ENCODE assay signal across 10 cellular contexts in genomic region chr12:22658214-22658613, GRCh38. TPM values are rescaled to one million over a fixed set of nuclear protein-coding genes. Genes with fewer than 3 reads are reported as not detected.
DNase-seq lines count a peak whose midpoint lies in the region; ATAC-seq, FAIRE-seq and TF ChIP-seq lines count a peak whose summit lies in the region.
"Had no signal": no experiment of that assay in that cellular context is flagged by ENCODE, and none has a peak within 500 bp of the region (broad histone marks: within the 10 kb centered on the region; RNA-seq: fewer than 3 reads in every experiment).

No MANE protein-coding gene starts in this region.

- intact Hi-C loops in kidney (cut with DNase I): no loop called here

- H3K4me1 Mint-ChIP-seq in activated naive CD8-positive, alpha-beta T cell treated with anti-CD3 and anti-CD28 coated beads, Interleukin-2, amount 10 ng/mL, durations not matched to agents 7 days and 5 days: peaks cover 3% of the 10 kb centered on the region
- H3K4me1 Mint-ChIP-seq in memory B cell: peaks cover 5% of the 10 kb centered on the region

- H3K36me3 Mint-ChIP-seq in activated naive CD8-positive, alpha-beta T cell treated with anti-CD3 and anti-CD28 coated beads, Interleukin-2, amount 10 ng/mL, durations not matched to agents 7 days and 5 days: peaks cover 21% of the 10 kb centered on the region
- H3K36me3 Mint-ChIP-seq in memory B cell: peaks cover 16% of the 10 kb centered on the region

- no peak overlapping the region for H3K4me3 Mint-ChIP-seq in activated naive CD8-positive, alpha-beta T cell treated with anti-CD3 and anti-CD28 coated beads, Interleukin-2, amount 10 ng/mL, durations not matched to agents 7 days and 5 days
- H3K4me3 Mint-ChIP-seq in memory B cell: no peak overlapping the region

- H3K9ac ChIP-seq in kidney (ENCODE audit: low read length in 2 of 2): no peak overlapping the region

- CTCF ChIA-PET in BJ (lab: Yijun Ruan, JAX): no interaction called here

- H3K4me3 ChIP-seq in BJ (ENCODE audit: low read depth, low read length) (no peak overlapping the region), kidney (ENCODE audit: low read length in 2 of 2) (no peak overlapping the region)
- H3K4me3 ChIP-seq: upper lobe of left lung had no signal

- peak overlapping the region; percentile 7 for H3K27ac Mint-ChIP-seq in activated naive CD8-positive, alpha-beta T cell treated with anti-CD3 and anti-CD28 coated beads, Interleukin-2, amount 10 ng/mL, durations not matched to agents 7 days and 5 days
- peak overlapping the region; percentile 39 for H3K27ac Mint-ChIP-seq in memory B cell

- ATAC-seq in activated naive CD8-positive, alpha-beta T cell treated with anti-CD3 and anti-CD28 coated beads, Interleukin-2, amount 10 ng/mL, durations not matched to agents 7 days and 5 days (ENCODE audit: low read depth): no peak
- ATAC-seq in memory B cell (ENCODE audit: low read depth) (no peak), HG03354 (IDR thresholded peaks at IDR 0.05; ENCODE audit: poor library complexity, severe bottlenecking, unreplicated experiment) (no peak), GM18873 (IDR thresholded peaks at IDR 0.05; ENCODE audit: low FRiP score, unreplicated experiment) (no peak), HG02798 (IDR thresholded peaks at IDR 0.05; ENCODE audit: poor library complexity, unreplicated experiment) (no peak)

- no peaks in the 10 kb centered on the region for H3K4me1 ChIP-seq in kidney (ENCODE audit: control insufficient read depth in 1 of 2, insufficient read depth in 1 of 2, low read depth in 1 of 2, low read length in 2 of 2)

- TF ChIP-seq POLR2A in H54 (IDR thresholded peaks at IDR 0.05; ENCODE audit: low read depth, low read length): no peak

- POLR2A ChIA-PET in BJ (lab: Charles Lee): no interaction called here
- POLR2A ChIA-PET in activated naive CD8-positive, alpha-beta T cell treated with anti-CD3 and anti-CD28 coated beads, Interleukin-2, amount 10 ng/mL, durations not matched to agents 7 days and 5 days (lab: Charles Lee): no interaction called here

- H3K36me3 ChIP-seq in BJ (ENCODE audit: control insufficient read depth, insufficient read depth, low read length) (no peaks in the 10 kb centered on the region), kidney (ENCODE audit: control insufficient read depth in 1 of 2, insufficient read depth in 2 of 2, low read length in 2 of 2) (peaks cover 0 to 2% of the 10 kb centered on the region in 2 donors)

- H3K27me3 Mint-ChIP-seq in activated naive CD8-positive, alpha-beta T cell treated with anti-CD3 and anti-CD28 coated beads, Interleukin-2, amount 10 ng/mL, durations not matched to agents 7 days and 5 days: no peaks in the 10 kb centered on the region
- no peaks in the 10 kb centered on the region for H3K27me3 Mint-ChIP-seq in memory B cell

- H3K27ac ChIP-seq in kidney (ENCODE audit: low read depth in 2 of 2, low read length in 2 of 2): no peak overlapping the region
- H3K27ac ChIP-seq: upper lobe of left lung had no signal

- H3K9me3 Mint-ChIP-seq in activated naive CD8-positive, alpha-beta T cell treated with anti-CD3 and anti-CD28 coated beads, Interleukin-2, amount 10 ng/mL, durations not matched to agents 7 days and 5 days: no peaks in the 10 kb centered on the region
- H3K9me3 Mint-ChIP-seq in memory B cell: no peaks in the 10 kb centered on the region

- FAIRE-seq in H54 (lab: Jason Lieb, UNC) (peak; percentile 97), kidney (lab: Jason Lieb, UNC) (no peak)

- H3K27me3 ChIP-seq in BJ (ENCODE audit: control insufficient read depth, insufficient read depth, low read length): no peaks in the 10 kb centered on the region
- H3K27me3 ChIP-seq: upper lobe of left lung had no signal

- peak; percentile 17 for DNase-seq in BJ (ENCODE audit: low read depth)
- peak; percentile 19 for DNase-seq in H54 (ENCODE audit: insufficient read length, low spot score)
- DNase-seq in activated naive CD8-positive, alpha-beta T cell treated with anti-CD3 and anti-CD28 coated beads, Interleukin-2, amount 10 ng/mL, durations not matched to agents 7 days and 5 days: no peak
- DNase-seq in memory B cell (ENCODE audit: low spot score in 2 of 2): no peak
- no peak for DNase-seq in kidney
- DNase-seq: mesendoderm, upper lobe of left lung had no signal

- H3K9me3 ChIP-seq in kidney (ENCODE audit: control insufficient read depth in 1 of 2, low read length in 2 of 2): no peaks in the 10 kb centered on the region
- H3K9me3 ChIP-seq: upper lobe of left lung had no signal

- TF ChIP-seq CTCF in BJ (IDR thresholded peaks at IDR 0.05; ENCODE audit: insufficient read depth, low read depth, low read length) (no peak), kidney (IDR thresholded peaks at IDR 0.05; ENCODE audit: borderline replicate concordance, extremely low read depth, insufficient read depth) (no peak)

RNA-seq across cellular contexts. Expression of gene ETNK1, which starts 33.2 kb away (rescaled TPM):
- polyA plus RNA-seq in BJ (2011; rRNA removed) (6.7 and 13.0 TPM in 2 replicates), kidney (ENCODE audit: insufficient read depth, low read depth, low replicate concordance) (12.7 TPM)
- polyA minus RNA-seq in BJ (2011; rRNA and poly(A)+ RNA removed): 28.8 and 34.6 TPM in 2 replicates
- total RNA-seq in activated naive CD8-positive, alpha-beta T cell treated with anti-CD3 and anti-CD28 coated beads, Interleukin-2, amount 10 ng/mL, durations not matched to agents 7 days and 5 days: 10 to 100 TPM; 73.0 to 74.0 TPM
- 83.4 TPM for total RNA-seq in kidney

Comparison
In these comparisons a context has a peak if more than half of its experiments do, and no peak if none do; other contexts are left out.
1. DNase-seq: peak in BJ (single experiment) and H54 (single experiment); none in activated naive CD8-positive, alpha-beta T cell treated with anti-CD3 and anti-CD28 coated beads, Interleukin-2, amount 10 ng/mL, durations not matched to agents 7 days and 5 days (single experiment), memory B cell (0 of 2) and kidney (single experiment).